20 cellular contexts compared by ENCODE assay signal in the genomic region with DNA sequence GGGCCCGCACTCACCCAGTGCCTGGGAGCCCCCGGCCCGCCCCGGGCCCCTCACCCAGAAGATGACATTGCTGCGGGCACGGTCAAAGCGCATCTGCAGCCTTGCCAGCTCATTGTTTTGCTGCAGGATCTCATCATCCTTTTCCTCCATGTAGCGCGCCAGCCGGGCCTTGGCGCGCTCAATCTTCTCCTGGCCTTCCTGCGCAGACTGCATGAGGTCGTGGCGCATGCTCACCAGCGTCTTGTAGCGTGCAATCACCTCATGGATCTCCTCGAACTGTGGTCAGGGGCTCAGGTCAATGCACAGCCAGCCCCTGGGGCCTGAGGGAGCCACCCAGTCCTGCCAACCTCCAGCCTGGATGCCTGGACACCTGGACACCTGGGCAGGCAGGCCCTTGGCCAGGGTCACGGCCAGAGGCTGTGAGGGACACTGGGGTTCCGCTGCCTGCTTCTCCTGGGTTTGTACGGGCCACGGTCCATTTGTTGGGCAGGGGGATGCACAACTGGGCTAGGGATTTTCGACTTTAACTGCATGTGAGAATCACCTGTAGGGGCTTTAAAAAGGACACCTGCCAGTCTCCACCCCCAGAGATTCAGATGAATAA. TPM values are rescaled to one million over a fixed set of nuclear protein-coding genes. Genes with fewer than 3 reads are reported as not detected.
DNase-seq lines count a peak whose midpoint lies in the region; ATAC-seq and TF ChIP-seq lines count a peak whose summit lies in the region.
"Had no signal": no experiment of that assay in that cellular context is flagged by ENCODE, and none has a peak within 500 bp of the region (broad histone marks: within the 10 kb centered on the region; RNA-seq: fewer than 3 reads in every experiment).

No MANE protein-coding gene starts in this region.

- H2BK15ac ChIP-seq in neuronal stem cell (ENCODE audit: low read length): peak overlapping the region; percentile 72

- H3K79me2 ChIP-seq in PC-9 (ENCODE audit: low read depth): no peaks in the 10 kb centered on the region

- no peak overlapping the region for H2AK5ac ChIP-seq in neuronal stem cell (ENCODE audit: low read depth, low read length)

- H3K27me3 Mint-ChIP-seq in activated T-helper 17 cell treated with anti-CD3 and anti-CD28 coated beads, Interleukin-2, amount 50 U/mL, for 72 hours: peaks cover 7% of the 10 kb centered on the region
- peaks cover 7% of the 10 kb centered on the region for H3K27me3 Mint-ChIP-seq in chondrocyte (ENCODE audit: low read depth)
- peaks cover 46% of the 10 kb centered on the region for H3K27me3 Mint-ChIP-seq in Calu3 (ENCODE audit: unreplicated experiment)

- H3K27me3 ChIP-seq in neuronal stem cell (ENCODE audit: control insufficient read depth in 3 of 3, insufficient read depth in 3 of 3, low read depth in 1 of 3, low read length in 3 of 3) (no peaks in the 10 kb centered on the region), spleen (replicated peaks in 1 of 7) (peaks cover 0 to 33% (median 0%) of the 10 kb centered on the region in 7 donors), PC-9 (ENCODE audit: insufficient read depth, low read depth) (peaks cover 35% of the 10 kb centered on the region)

- intact Hi-C loops in spleen (cut with DNase I; ENCODE audit: low total_unique reads): no loop called here
- intact Hi-C loops in PC-9 (cut with micrococcal nuclease; ENCODE audit: unreplicated experiment): no loop called here
- intact Hi-C loops in Calu3 (cut with micrococcal nuclease; ENCODE audit: unreplicated experiment): no loop called here

- no peak overlapping the region for H3K4me3 Mint-ChIP-seq in activated T-helper 17 cell treated with anti-CD3 and anti-CD28 coated beads, Interleukin-2, amount 50 U/mL, for 72 hours
- H3K4me3 Mint-ChIP-seq in chondrocyte (ENCODE audit: unreplicated experiment) (no peak overlapping the region), Calu3 (ENCODE audit: low read depth, unreplicated experiment) (no peak overlapping the region)
- H3K4me3 Mint-ChIP-seq: CD4-positive, alpha-beta memory T cell; GM23338; H9 had no signal

- H2BK120ac ChIP-seq in neuronal stem cell (ENCODE audit: low read depth, low read length): no peak overlapping the region

- peak overlapping the region; percentile 40 for H3K18ac ChIP-seq in neuronal stem cell (ENCODE audit: low read length)

- H3K14ac ChIP-seq in neuronal stem cell (ENCODE audit: low read length): peak overlapping the region; percentile 41

- TF ChIP-seq POLR2A in spleen (IDR thresholded peaks at IDR 0.05): no peak

- no peaks in the 10 kb centered on the region for H4K20me1 ChIP-seq in PC-9 (ENCODE audit: insufficient read depth)

- H3K36me3 ChIP-seq in neuronal stem cell (replicated peaks in 1 of 2; ENCODE audit: control insufficient read depth in 2 of 2, insufficient read depth in 2 of 2, low read length in 2 of 2) (no peaks in the 10 kb centered on the region), spleen (no peaks in the 10 kb centered on the region), PC-9 (ENCODE audit: low read depth) (no peaks in the 10 kb centered on the region)

- H4K8ac ChIP-seq in neuronal stem cell (ENCODE audit: low read depth, low read length): no peak overlapping the region

- H3K4me3 ChIP-seq in neuronal stem cell (ENCODE audit: low read length in 2 of 2) (no peak overlapping the region), spleen (no peak overlapping the region), PC-9 (no peak overlapping the region)
- H3K4me3 ChIP-seq: A549, GM23338 had no signal

- no TSS peak for BruUV-seq in PC-9 (replicated peaks; lab: Mats Ljungman, UMichigan)
- BruUV-seq in Calu3 (replicated peaks; lab: Mats Ljungman, UMichigan): no TSS peak

- H2AFZ ChIP-seq in neuronal stem cell (ENCODE audit: low read length) (no peak overlapping the region), PC-9 (no peak overlapping the region)
- H2AFZ ChIP-seq: GM23338 had no signal

- no peak for TF ChIP-seq CTCF in chondrocyte (IDR thresholded peaks at IDR 0.05)
- no peak for TF ChIP-seq CTCF in spleen (IDR thresholded peaks at IDR 0.05 in 8 of 11, conservative IDR thresholded peaks at IDR 0.05 in 3 of 11)
- TF ChIP-seq CTCF in PC-9 (conservative IDR thresholded peaks at IDR 0.05): no peak
- TF ChIP-seq CTCF in Calu3 (IDR thresholded peaks at IDR 0.05; ENCODE audit: unreplicated experiment): no peak

- DNase-seq in chondrocyte (ENCODE audit: low spot score) (peak; percentile 56), neuronal stem cell (ENCODE audit: low spot score) (no peak), spleen (peak; percentile 43), PC-9 (no peak), Calu3 (no peak)
- DNase-seq: 8988T; ACHN; C1 segment of cervical spinal cord; CD4-positive, alpha-beta memory T cell; COR-L47; DMS153; DND-41; H9 had no signal

- H2BK12ac ChIP-seq in neuronal stem cell (ENCODE audit: low read length): no peak overlapping the region

- H3K9me3 Mint-ChIP-seq in activated T-helper 17 cell treated with anti-CD3 and anti-CD28 coated beads, Interleukin-2, amount 50 U/mL, for 72 hours: no peaks in the 10 kb centered on the region
- H3K9me3 Mint-ChIP-seq in chondrocyte (ENCODE audit: low read depth) (no peaks in the 10 kb centered on the region), Calu3 (ENCODE audit: low read depth, unreplicated experiment) (no peaks in the 10 kb centered on the region)
- H3K9me3 Mint-ChIP-seq: GM23338, H9 had no signal

- H3K9ac ChIP-seq in neuronal stem cell (ENCODE audit: low read depth, low read length, poor library complexity): no peak overlapping the region

- no peaks in the 10 kb centered on the region for H3K36me3 Mint-ChIP-seq in activated T-helper 17 cell treated with anti-CD3 and anti-CD28 coated beads, Interleukin-2, amount 50 U/mL, for 72 hours (ENCODE audit: low read depth)
- no peaks in the 10 kb centered on the region for H3K36me3 Mint-ChIP-seq in chondrocyte (ENCODE audit: low read depth)
- no peaks in the 10 kb centered on the region for H3K36me3 Mint-ChIP-seq in Calu3 (ENCODE audit: insufficient read depth, unreplicated experiment)
- H3K36me3 Mint-ChIP-seq: CD4-positive, alpha-beta memory T cell had no signal

- H4K91ac ChIP-seq in neuronal stem cell (ENCODE audit: low read depth, low read length, poor library complexity): no peak overlapping the region

- H3K4me2 ChIP-seq in neuronal stem cell (ENCODE audit: insufficient read depth, low read length, poor library complexity, severe bottlenecking): no peak overlapping the region
- no peak overlapping the region for H3K4me2 ChIP-seq in PC-9
- H3K4me2 ChIP-seq: A549, GM23338 had no signal

- no peak overlapping the region for H3K4ac ChIP-seq in neuronal stem cell (ENCODE audit: low read length)

- H3K4me1 ChIP-seq in neuronal stem cell (ENCODE audit: control insufficient read depth in 2 of 2, insufficient read depth in 1 of 2, low read depth in 1 of 2, low read length in 2 of 2): peaks cover 0 to 13% of the 10 kb centered on the region in 2 donors
- peaks cover 0 to 6% (median 1%) of the 10 kb centered on the region in 6 donors for H3K4me1 ChIP-seq in spleen
- no peaks in the 10 kb centered on the region for H3K4me1 ChIP-seq in PC-9 (replicated peaks; ENCODE audit: insufficient read depth)
- H3K4me1 ChIP-seq: A549 had no signal

- H3K23ac ChIP-seq in neuronal stem cell (ENCODE audit: low read depth, low read length, poor library complexity): peak overlapping the region; percentile 76

- H3K79me1 ChIP-seq in neuronal stem cell (ENCODE audit: low read depth, low read length): no peaks in the 10 kb centered on the region

- peaks cover 6% of the 10 kb centered on the region for H3K4me1 Mint-ChIP-seq in activated T-helper 17 cell treated with anti-CD3 and anti-CD28 coated beads, Interleukin-2, amount 50 U/mL, for 72 hours
- peaks cover 11% of the 10 kb centered on the region for H3K4me1 Mint-ChIP-seq in chondrocyte (ENCODE audit: low read depth)
- no peaks in the 10 kb centered on the region for H3K4me1 Mint-ChIP-seq in Calu3 (ENCODE audit: low read depth, unreplicated experiment)

- no peak overlapping the region for H3K27ac ChIP-seq in neuronal stem cell (replicated peaks; ENCODE audit: low read length)
- no peak overlapping the region for H3K27ac ChIP-seq in spleen
- no peak overlapping the region for H3K27ac ChIP-seq in PC-9
- H3K27ac ChIP-seq: A549 had no signal

- H3F3A ChIP-seq in PC-9 (ENCODE audit: insufficient read depth, low read depth): no peaks in the 10 kb centered on the region

- ATAC-seq in activated T-helper 17 cell treated with anti-CD3 and anti-CD28 coated beads, Interleukin-2, amount 50 U/mL, for 72 hours (replicated peaks): no peak
- ATAC-seq in HG03460 (IDR thresholded peaks at IDR 0.05; ENCODE audit: unreplicated experiment): no peak
- ATAC-seq: A549, GM23338, HCT116 had no signal

- H3K9me3 ChIP-seq in neuronal stem cell (replicated peaks in 1 of 2; ENCODE audit: control insufficient read depth in 2 of 2, insufficient read depth in 1 of 2, low read depth in 1 of 2, low read length in 2 of 2) (no peaks in the 10 kb centered on the region), spleen (no peaks in the 10 kb centered on the region), PC-9 (ENCODE audit: insufficient read depth, low read depth) (no peaks in the 10 kb centered on the region)
- H3K9me3 ChIP-seq: A549 had no signal

- no peaks in the 10 kb centered on the region for H3K9me2 ChIP-seq in PC-9 (ENCODE audit: insufficient read depth)

- POLR2A ChIA-PET in PC-9 (lab: Charles Lee; ENCODE audit: unreplicated experiment): no interaction called here

- CTCF ChIA-PET in PC-9 (lab: Charles Lee): no interaction called here
- CTCF ChIA-PET in Calu3 (lab: Charles Lee): no interaction called here

- H2BK5ac ChIP-seq in neuronal stem cell (ENCODE audit: low read length): no peak overlapping the region

- no CpG with 5 or more reads among the region's 23 CpGs for WGBS in neuronal stem cell (ENCODE audit: extremely low coverage in 2 of 2, insufficient read length in 2 of 2, insufficient replicate concordance in 1 of 2), 2 donors
- WGBS in spleen, 5 donors: 84 to 93% (median 91%) methylated on average over 22 to 23 of the region's 23 CpGs

- H3K27ac Mint-ChIP-seq in activated T-helper 17 cell treated with anti-CD3 and anti-CD28 coated beads, Interleukin-2, amount 50 U/mL, for 72 hours: peak overlapping the region; percentile 43
- H3K27ac Mint-ChIP-seq in chondrocyte (ENCODE audit: unreplicated experiment): no peak overlapping the region
- no peak overlapping the region for H3K27ac Mint-ChIP-seq in Calu3 (ENCODE audit: unreplicated experiment)
- H3K27ac Mint-ChIP-seq: CD4-positive, alpha-beta memory T cell; GM23338; H9 had no signal

RNA-seq across cellular contexts. Expression of gene CCDC42, which starts 9.2 kb away (rescaled TPM):
- total RNA-seq in activated T-helper 17 cell treated with anti-CD3 and anti-CD28 coated beads, Interleukin-2, amount 50 U/mL, for 72 hours: under 1 TPM in 1 of 2 donors, not detected in 1; 0.32 TPM
- not detected in 3 replicates for total RNA-seq in chondrocyte
- not detected for polyA plus RNA-seq in neuronal stem cell (2013, experiment 1 of 2)
- 0.03 TPM for polyA plus RNA-seq in neuronal stem cell (2013, experiment 2 of 2)
- total RNA-seq in spleen: under 1 TPM in 1 of 7 donors, not detected in 6; 0.60 TPM
- under 1 TPM; 0.10 to 0.33 (median 0.11) TPM for polyA plus RNA-seq in spleen
- not detected in 2 replicates for total RNA-seq in PC-9 (2021)
- total RNA-seq in Calu3 (2022): not detected in 2 replicates
- total RNA-seq: GM23338, H9 had no signal
- polyA plus RNA-seq: A549; BJ; CD4-positive, alpha-beta memory T cell; GM23338 had no signal

RNA-seq across cellular contexts. Expression of gene SPDYE4, which starts 22.9 kb away (rescaled TPM):
- total RNA-seq in activated T-helper 17 cell treated with anti-CD3 and anti-CD28 coated beads, Interleukin-2, amount 50 U/mL, for 72 hours: not detected
- total RNA-seq in chondrocyte: not detected in 3 replicates
- polyA plus RNA-seq in neuronal stem cell (2013, experiment 1 of 2): not detected
- not detected for polyA plus RNA-seq in neuronal stem cell (2013, experiment 2 of 2)
- total RNA-seq in spleen: not detected
- polyA plus RNA-seq in spleen: not detected
- not detected in 2 replicates for total RNA-seq in PC-9 (2021)
- total RNA-seq in Calu3 (2022): not detected in 2 replicates
- total RNA-seq: CD4-positive, alpha-beta memory T cell; GM23338; H4; H9 had no signal
- polyA plus RNA-seq: A549; BJ; CD4-positive, alpha-beta memory T cell; GM23338 had no signal

Comparison
In these comparisons a context has a peak if more than half of its experiments do, and no peak if none do; other contexts are left out.
1. DNase-seq: peak in chondrocyte (single experiment) and spleen (single experiment); none in neuronal stem cell (single experiment), PC-9 (0 of 2) and Calu3 (single experiment).